In the genomic region with DNA sequence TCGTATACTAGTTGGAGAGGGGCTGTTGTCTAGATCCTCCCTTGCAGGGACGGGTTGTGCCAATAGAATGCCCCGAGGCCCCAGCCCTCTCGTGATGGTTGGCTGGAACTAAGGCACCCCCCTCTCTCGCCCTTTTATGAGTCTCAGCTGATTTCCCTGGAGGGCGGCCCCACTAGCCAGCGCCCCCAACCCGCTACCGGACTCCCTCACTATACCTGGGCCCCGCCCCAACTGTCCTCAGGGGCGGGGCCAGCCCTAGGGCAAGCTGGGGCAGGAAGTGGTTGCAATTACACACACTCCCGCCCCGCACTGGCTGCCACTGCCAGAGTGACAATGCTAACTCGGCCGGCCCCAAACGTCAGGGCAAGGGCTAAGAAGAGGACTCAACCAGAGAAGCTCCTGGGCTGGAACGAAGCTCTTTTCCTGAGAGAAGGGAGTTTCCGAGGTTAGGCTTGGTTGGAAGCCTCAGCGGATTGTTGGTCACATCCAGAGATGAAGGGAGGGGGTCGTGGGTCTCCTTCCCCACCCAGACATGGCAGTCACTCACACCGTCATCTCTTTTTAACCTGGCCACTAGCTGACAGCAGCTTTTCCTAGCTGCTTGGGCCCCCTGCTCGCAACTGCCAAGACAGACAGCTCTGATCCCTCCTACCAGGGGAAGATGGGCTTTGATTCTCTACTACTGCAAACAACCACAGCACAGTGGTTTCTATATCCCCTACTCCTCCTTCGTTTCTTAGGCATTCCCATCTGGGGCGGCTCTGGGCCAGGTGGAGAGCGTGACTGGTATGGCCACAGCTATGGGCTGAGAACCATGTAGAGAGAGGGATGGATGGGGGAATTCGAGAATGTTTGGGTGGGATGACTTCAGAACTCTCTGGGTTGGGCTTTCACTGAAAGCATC, we compare ENCODE assay signal across 8 cellular contexts. TPM values are rescaled to one million over a fixed set of nuclear protein-coding genes. Genes with fewer than 3 reads are reported as not detected.
DNase-seq lines count a peak whose midpoint lies in the region; ATAC-seq and TF ChIP-seq lines count a peak whose summit lies in the region.

No MANE protein-coding gene starts in this region.

- no peaks in the 10 kb centered on the region for H3K9me3 ChIP-seq in A673 (ENCODE audit: low read depth, low read length, poor library complexity, severe bottlenecking)

- POLR2A ChIA-PET in activated CD8-positive, alpha-beta T cell treated with anti-CD3 and anti-CD28 coated beads for 36 hours (lab: Charles Lee), result interaction anchor here (0.7 to 1.6 kb wide), 3 partner anchors 9 to 63 kb away, joined by 3 to 4 read pairs (median 3); no protein-coding TSS in a partner anchor
- POLR2A ChIA-PET in A673 (lab: Charles Lee; ENCODE audit: low non-redundant PET), result no interaction called here

- peak overlapping the region; percentile 70 for H3K4me3 Mint-ChIP-seq in activated CD8-positive, alpha-beta T cell treated with anti-CD3 and anti-CD28 coated beads for 36 hours

- H3K9me3 Mint-ChIP-seq in activated CD8-positive, alpha-beta T cell treated with anti-CD3 and anti-CD28 coated beads for 36 hours, result no peaks in the 10 kb centered on the region

- H3K4me3 ChIP-seq in retinal pigment epithelial cell (ENCODE audit: low read length) (peak overlapping the region; percentile 25), A673 (ENCODE audit: low read depth, low read length, poor library complexity, severe bottlenecking) (no peak overlapping the region)

- intact Hi-C loops in activated CD8-positive, alpha-beta T cell treated with anti-CD3 and anti-CD28 coated beads for 36 hours (cut with micrococcal nuclease), result no loop called here
- intact Hi-C loops in Right ventricle myocardium inferior (cut with DNase I) (no loop called here), A673 (cut with micrococcal nuclease; ENCODE audit: unreplicated experiment) (no loop called here)

- no peaks in the 10 kb centered on the region for H3K36me3 ChIP-seq in A673 (ENCODE audit: insufficient read depth, low read length, poor library complexity, severe bottlenecking)

- H3K4me1 ChIP-seq in A673 (ENCODE audit: insufficient read depth, low read length, poor library complexity, severe bottlenecking), result no peaks in the 10 kb centered on the region

- H3K27ac Mint-ChIP-seq in activated CD8-positive, alpha-beta T cell treated with anti-CD3 and anti-CD28 coated beads for 36 hours, result peak overlapping the region; percentile 84

- H3K27me3 Mint-ChIP-seq in activated CD8-positive, alpha-beta T cell treated with anti-CD3 and anti-CD28 coated beads for 36 hours, result no peaks in the 10 kb centered on the region

- peak; percentile 87 for ATAC-seq in GM19043 (IDR thresholded peaks at IDR 0.05; ENCODE audit: low read depth, unreplicated experiment)
- peak; percentile 89 for ATAC-seq in HG03103 (IDR thresholded peaks at IDR 0.05; ENCODE audit: low read depth, unreplicated experiment)
- peak; percentile 94 for ATAC-seq in activated CD8-positive, alpha-beta T cell treated with anti-CD3 and anti-CD28 coated beads for 36 hours
- ATAC-seq in Right ventricle myocardium inferior, result peak; percentile 49

- no TSS peak for BruUV-seq in A673 (replicated peaks; lab: Mats Ljungman, UMichigan)

- DNase-seq in CMK (ENCODE audit: low read depth) (peak; percentile 73), NCI-H526 (lab: John Stamatoyannopoulos, UW) (peak; percentile 75 to 91), Right ventricle myocardium inferior (ENCODE audit: missing footprints) (peak; percentile 82), retinal pigment epithelial cell (ENCODE audit: low read depth) (no peak), A673 (ENCODE audit: low spot score) (no peak)
- DNase-seq in activated CD8-positive, alpha-beta T cell treated with anti-CD3 and anti-CD28 coated beads for 36 hours, result peak; percentile 86

- no peaks in the 10 kb centered on the region for H3K36me3 Mint-ChIP-seq in activated CD8-positive, alpha-beta T cell treated with anti-CD3 and anti-CD28 coated beads for 36 hours (ENCODE audit: low read depth)

- no peak overlapping the region for H3K27ac ChIP-seq in A673 (ENCODE audit: low read depth, low read length, poor library complexity, severe bottlenecking)

- H3K4me1 Mint-ChIP-seq in activated CD8-positive, alpha-beta T cell treated with anti-CD3 and anti-CD28 coated beads for 36 hours (ENCODE audit: low read depth), result peaks cover 15% of the 10 kb centered on the region

- CTCF ChIA-PET in activated CD8-positive, alpha-beta T cell treated with anti-CD3 and anti-CD28 coated beads for 36 hours (lab: Charles Lee), result interaction anchor here (1.1 to 1.5 kb wide), 4 partner anchors 9 to 55 kb away, joined by 3 to 8 read pairs (median 4); a partner anchor contains a TSS
- CTCF ChIA-PET in A673 (lab: Charles Lee), result no interaction called here

- H3K27me3 ChIP-seq in A673 (replicated peaks; ENCODE audit: insufficient read depth, low read depth, low read length, poor library complexity), result no peaks in the 10 kb centered on the region

- no peak for TF ChIP-seq CTCF in activated CD8-positive, alpha-beta T cell treated with anti-CD3 and anti-CD28 coated beads for 36 hours (IDR thresholded peaks at IDR 0.05)
- TF ChIP-seq CTCF in retinal pigment epithelial cell (conservative IDR thresholded peaks at IDR 0.05; ENCODE audit: low read depth, low read length), result no peak
- no peak for TF ChIP-seq CTCF in A673 (conservative IDR thresholded peaks at IDR 0.05; ENCODE audit: low read depth, low read length)

RNA-seq across cellular contexts. Expression of a gene that starts 21.0 kb away (rescaled TPM):
- 1 to 10 TPM; 7.1 to 9.9 TPM for total RNA-seq in activated CD8-positive, alpha-beta T cell treated with anti-CD3 and anti-CD28 coated beads for 36 hours
- 11.3 TPM for total RNA-seq in Right ventricle myocardium inferior
- total RNA-seq in A673 (2021), result 13.3 and 18.3 TPM in 2 replicates

RNA-seq across cellular contexts. Expression of a gene that starts 55.5 kb away (rescaled TPM):
- 10 to 100 TPM; 33.1 to 34.0 TPM for total RNA-seq in activated CD8-positive, alpha-beta T cell treated with anti-CD3 and anti-CD28 coated beads for 36 hours
- total RNA-seq in Right ventricle myocardium inferior, result 6.9 TPM
- total RNA-seq in A673 (2021), result 35.6 and 46.3 TPM in 2 replicates

Comparison
In these comparisons a context has a peak if more than half of its experiments do, and no peak if none do; other contexts are left out.
1. DNase-seq: peak in CMK (single experiment), NCI-H526 (2 of 2), activated CD8-positive, alpha-beta T cell treated with anti-CD3 and anti-CD28 coated beads for 36 hours (single experiment) and Right ventricle myocardium inferior (single experiment); none in retinal pigment epithelial cell (single experiment) and A673 (single experiment).
2. Peak in every context shown above with its lines, with median percentiles within 50 percentile points of each other: ATAC-seq.